ENCODE assay signal across 19 cellular contexts in the genomic region with DNA sequence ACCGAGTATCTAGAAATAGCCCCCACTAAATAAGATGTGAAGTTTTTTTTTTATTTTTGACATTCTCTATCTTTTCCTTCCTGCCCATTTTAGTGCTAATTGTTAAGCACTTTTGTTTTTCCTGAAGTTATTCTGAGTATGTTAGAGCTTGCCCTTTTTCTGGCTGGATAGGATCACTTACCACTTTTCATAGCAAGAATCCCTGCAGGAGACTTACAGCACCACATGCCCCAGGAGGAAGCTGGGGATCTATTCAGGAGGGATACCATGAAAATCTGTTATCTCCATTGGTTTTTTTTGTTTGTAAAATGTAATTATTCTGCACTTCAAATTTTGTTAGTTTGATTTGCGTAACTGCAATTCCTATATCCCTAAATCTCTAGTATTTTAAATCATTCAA.
DNase-seq lines count a peak whose midpoint lies in the region; ATAC-seq and TF ChIP-seq lines count a peak whose summit lies in the region.
"Had no signal": no experiment of that assay in that cellular context is flagged by ENCODE, and none has a peak within 500 bp of the region (broad histone marks: within the 10 kb centered on the region; RNA-seq: fewer than 3 reads in every experiment).

No MANE protein-coding gene starts in this region.

- no peaks in the 10 kb centered on the region for H3K27me3 Mint-ChIP-seq in WTC11 (ENCODE audit: low read depth)
- H3K27me3 Mint-ChIP-seq: CD4-positive, alpha-beta memory T cell had no signal

- peak; percentile 47; the same call in 1 of the 2 replicates for ATAC-seq in WTC11
- no peak for ATAC-seq in GM19467 (IDR thresholded peaks at IDR 0.05; ENCODE audit: unreplicated experiment)
- no peak for ATAC-seq in HG03432 (IDR thresholded peaks at IDR 0.05; ENCODE audit: unreplicated experiment)
- ATAC-seq: A549, HCT116 had no signal

- peaks cover 14% of the 10 kb centered on the region for H3K4me1 ChIP-seq in A673 (ENCODE audit: insufficient read depth, low read length, poor library complexity, severe bottlenecking)
- H3K4me1 ChIP-seq in left ventricle myocardium inferior, result no peaks in the 10 kb centered on the region
- H3K4me1 ChIP-seq: A549 had no signal

- no peak for TF ChIP-seq CTCF in A673 (conservative IDR thresholded peaks at IDR 0.05; ENCODE audit: low read depth, low read length)
- no peak for TF ChIP-seq CTCF in WTC11 (IDR thresholded peaks at IDR 0.05)
- no peak for TF ChIP-seq CTCF in left ventricle myocardium inferior (IDR thresholded peaks at IDR 0.05; ENCODE audit: borderline replicate concordance)

- H3K27ac Mint-ChIP-seq in WTC11, result no peak overlapping the region
- H3K27ac Mint-ChIP-seq: CD4-positive, alpha-beta memory T cell; H9 had no signal

- H3K27me3 ChIP-seq in A673 (replicated peaks; ENCODE audit: insufficient read depth, low read depth, low read length, poor library complexity) (no peaks in the 10 kb centered on the region), H7 (ENCODE audit: control insufficient read depth, insufficient read depth, low read length) (no peaks in the 10 kb centered on the region), left ventricle myocardium inferior (ENCODE audit: low read depth) (no peaks in the 10 kb centered on the region)

- H3K4me3 ChIP-seq in A673 (ENCODE audit: low read depth, low read length, poor library complexity, severe bottlenecking) (no peak overlapping the region), H7 (ENCODE audit: insufficient read depth, low read depth, low read length) (no peak overlapping the region), left ventricle myocardium inferior (no peak overlapping the region)
- H3K4me3 ChIP-seq: A549 had no signal

- H3K4me3 Mint-ChIP-seq in WTC11, result no peak overlapping the region
- H3K4me3 Mint-ChIP-seq: CD4-positive, alpha-beta memory T cell; H9 had no signal

- peaks cover 8% of the 10 kb centered on the region for H3K9me3 Mint-ChIP-seq in WTC11

- intact Hi-C loops in A673 (cut with micrococcal nuclease; ENCODE audit: unreplicated experiment) (no loop called here), left ventricle myocardium inferior (cut with micrococcal nuclease) (no loop called here)

- H3K36me3 ChIP-seq in A673 (ENCODE audit: insufficient read depth, low read length, poor library complexity, severe bottlenecking), result no peaks in the 10 kb centered on the region
- no peaks in the 10 kb centered on the region for H3K36me3 ChIP-seq in H7 (replicated peaks; ENCODE audit: control insufficient read depth, insufficient read depth, low read length)
- H3K36me3 ChIP-seq in left ventricle myocardium inferior, result no peaks in the 10 kb centered on the region

- DNase-seq in A673 (ENCODE audit: low spot score) (peak; percentile 59), H7 (peak; percentile 10), WTC11 (ENCODE audit: low spot score) (no peak), iPS-NIHi11 (ENCODE audit: low spot score) (peak; percentile 5), left ventricle myocardium inferior (no peak)
- DNase-seq in activated naive CD4-positive, alpha-beta T cell treated with anti-CD3 and anti-CD28 coated beads, Interleukin-2, amount 50 U/mL, for 16 hours, result no peak
- DNase-seq: 8988T; C1 segment of cervical spinal cord; Calu3; CD4-positive, alpha-beta memory T cell; COR-L47; DMS53; DMS79 treated with DMSO at 0.1 percent for 48 hours; GF-D8; H9 had no signal

- H3K4me1 Mint-ChIP-seq in WTC11, result peaks cover 11% of the 10 kb centered on the region
- H3K4me1 Mint-ChIP-seq: CD4-positive, alpha-beta memory T cell had no signal

- H3K9me3 ChIP-seq in A673 (ENCODE audit: low read depth, low read length, poor library complexity, severe bottlenecking) (no peaks in the 10 kb centered on the region), left ventricle myocardium inferior (replicated peaks) (peaks cover 12% of the 10 kb centered on the region)
- H3K9me3 ChIP-seq: A549 had no signal

- 0 out of 2 replicates have a peak, but pooled peaks cover 4% of the 10 kb centered on the region for H3K36me3 Mint-ChIP-seq in WTC11
- H3K36me3 Mint-ChIP-seq: CD4-positive, alpha-beta memory T cell had no signal

- BruUV-seq in A673 (replicated peaks; lab: Mats Ljungman, UMichigan), result no TSS peak

- CTCF ChIA-PET in A673 (lab: Charles Lee) (no interaction called here), WTC11 (lab: Charles Lee) (no interaction called here)

- H3K27ac ChIP-seq in A673 (ENCODE audit: low read depth, low read length, poor library complexity, severe bottlenecking) (peak overlapping the region; percentile 6), left ventricle myocardium inferior (replicated peaks) (no peak overlapping the region)
- H3K27ac ChIP-seq: A549 had no signal

- POLR2A ChIA-PET in A673 (lab: Charles Lee; ENCODE audit: low non-redundant PET), result no interaction called here
- POLR2A ChIA-PET in WTC11 (lab: Charles Lee), result no interaction called here

TF ChIP-seq in WTC11, 78 proteins besides CTCF, POLR2A, EP300 and RAD21:
- no peak for TF ChIP-seq TP53 (CRISPR knock-in tag; IDR thresholded peaks at IDR 0.05)
- no peak for TF ChIP-seq PRRX2 (CRISPR knock-in tag; IDR thresholded peaks at IDR 0.05)
- TF ChIP-seq MYBL2 (CRISPR knock-in tag; IDR thresholded peaks at IDR 0.05), result no peak
- TF ChIP-seq, protein P1, sequence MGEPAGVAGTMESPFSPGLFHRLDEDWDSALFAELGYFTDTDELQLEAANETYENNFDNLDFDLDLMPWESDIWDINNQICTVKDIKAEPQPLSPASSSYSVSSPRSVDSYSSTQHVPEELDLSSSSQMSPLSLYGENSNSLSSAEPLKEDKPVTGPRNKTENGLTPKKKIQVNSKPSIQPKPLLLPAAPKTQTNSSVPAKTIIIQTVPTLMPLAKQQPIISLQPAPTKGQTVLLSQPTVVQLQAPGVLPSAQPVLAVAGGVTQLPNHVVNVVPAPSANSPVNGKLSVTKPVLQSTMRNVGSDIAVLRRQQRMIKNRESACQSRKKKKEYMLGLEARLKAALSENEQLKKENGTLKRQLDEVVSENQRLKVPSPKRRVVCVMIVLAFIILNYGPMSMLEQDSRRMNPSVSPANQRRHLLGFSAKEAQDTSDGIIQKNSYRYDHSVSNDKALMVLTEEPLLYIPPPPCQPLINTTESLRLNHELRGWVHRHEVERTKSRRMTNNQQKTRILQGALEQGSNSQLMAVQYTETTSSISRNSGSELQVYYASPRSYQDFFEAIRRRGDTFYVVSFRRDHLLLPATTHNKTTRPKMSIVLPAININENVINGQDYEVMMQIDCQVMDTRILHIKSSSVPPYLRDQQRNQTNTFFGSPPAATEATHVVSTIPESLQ (CRISPR knock-in tag; IDR thresholded peaks at IDR 0.05), result no peak
- TF ChIP-seq ESRRA (CRISPR knock-in tag; IDR thresholded peaks at IDR 0.05; ENCODE audit: borderline replicate concordance), result no peak
- TF ChIP-seq, protein P2, sequence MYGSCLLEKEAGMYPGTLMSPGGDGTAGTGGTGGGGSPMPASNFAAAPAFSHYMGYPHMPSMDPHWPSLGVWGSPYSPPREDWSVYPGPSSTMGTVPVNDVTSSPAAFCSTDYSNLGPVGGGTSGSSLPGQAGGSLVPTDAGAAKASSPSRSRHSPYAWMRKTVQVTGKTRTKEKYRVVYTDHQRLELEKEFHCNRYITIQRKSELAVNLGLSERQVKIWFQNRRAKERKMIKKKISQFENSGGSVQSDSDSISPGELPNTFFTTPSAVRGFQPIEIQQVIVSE (CRISPR knock-in tag; IDR thresholded peaks at IDR 0.05; ENCODE audit: borderline replicate concordance), result no peak
- TF ChIP-seq RELA (CRISPR knock-in tag; IDR thresholded peaks at IDR 0.05; ENCODE audit: borderline replicate concordance), result no peak
- TF ChIP-seq, protein P3, sequence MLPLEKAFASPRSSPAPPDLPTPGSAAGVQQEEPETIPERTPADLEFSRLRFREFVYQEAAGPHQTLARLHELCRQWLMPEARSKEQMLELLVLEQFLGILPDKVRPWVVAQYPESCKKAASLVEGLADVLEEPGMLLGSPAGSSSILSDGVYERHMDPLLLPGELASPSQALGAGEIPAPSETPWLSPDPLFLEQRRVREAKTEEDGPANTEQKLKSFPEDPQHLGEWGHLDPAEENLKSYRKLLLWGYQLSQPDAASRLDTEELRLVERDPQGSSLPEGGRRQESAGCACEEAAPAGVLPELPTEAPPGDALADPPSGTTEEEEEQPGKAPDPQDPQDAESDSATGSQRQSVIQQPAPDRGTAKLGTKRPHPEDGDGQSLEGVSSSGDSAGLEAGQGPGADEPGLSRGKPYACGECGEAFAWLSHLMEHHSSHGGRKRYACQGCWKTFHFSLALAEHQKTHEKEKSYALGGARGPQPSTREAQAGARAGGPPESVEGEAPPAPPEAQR (CRISPR knock-in tag; IDR thresholded peaks at IDR 0.05), result no peak
- no peak for TF ChIP-seq ZNF396 (CRISPR knock-in tag; IDR thresholded peaks at IDR 0.05; ENCODE audit: borderline replicate concordance)
- TF ChIP-seq TEAD1 (CRISPR knock-in tag; IDR thresholded peaks at IDR 0.05), result no peak
- TF ChIP-seq, protein P4, sequence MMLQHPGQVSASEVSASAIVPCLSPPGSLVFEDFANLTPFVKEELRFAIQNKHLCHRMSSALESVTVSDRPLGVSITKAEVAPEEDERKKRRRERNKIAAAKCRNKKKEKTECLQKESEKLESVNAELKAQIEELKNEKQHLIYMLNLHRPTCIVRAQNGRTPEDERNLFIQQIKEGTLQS (CRISPR knock-in tag; conservative IDR thresholded peaks at IDR 0.05), result no peak
- no peak for TF ChIP-seq ZNF263 (CRISPR knock-in tag; IDR thresholded peaks at IDR 0.05; ENCODE audit: low read depth)

Comparison
In these comparisons a context has a peak if more than half of its experiments do, and no peak if none do; other contexts are left out.
1. DNase-seq: peak in A673 (single experiment), H7 (single experiment) and iPS-NIHi11 (single experiment); none in WTC11 (single experiment), activated naive CD4-positive, alpha-beta T cell treated with anti-CD3 and anti-CD28 coated beads, Interleukin-2, amount 50 U/mL, for 16 hours (single experiment) and left ventricle myocardium inferior (single experiment).